Comparison of ENCODE assay signal across 15 cellular contexts in the genomic region with DNA sequence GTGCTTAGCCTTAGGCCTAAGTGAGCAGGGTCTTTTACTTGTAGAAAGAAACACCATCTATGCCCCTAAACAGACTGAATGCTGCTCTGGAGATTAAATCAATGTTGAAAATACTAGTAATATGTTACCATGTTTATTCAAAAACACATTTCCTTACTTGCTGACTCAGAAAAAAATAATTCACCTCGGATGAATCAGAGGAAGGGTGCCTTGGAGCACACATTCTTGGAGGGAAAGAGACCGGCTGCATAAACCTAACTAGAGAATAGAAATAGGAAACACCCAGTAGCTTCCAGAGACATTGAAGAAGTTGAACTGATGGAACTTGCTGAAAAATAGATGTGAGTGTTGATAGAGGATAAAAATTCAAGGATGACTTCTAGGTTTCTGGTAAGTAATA.
DNase-seq lines count a peak whose midpoint lies in the region; ATAC-seq and TF ChIP-seq lines count a peak whose summit lies in the region.
"Had no signal": no experiment of that assay in that cellular context is flagged by ENCODE, and none has a peak within 500 bp of the region (broad histone marks: within the 10 kb centered on the region; RNA-seq: fewer than 3 reads in every experiment).

No MANE protein-coding gene starts in this region.

- no peaks in the 10 kb centered on the region for H3K27me3 Mint-ChIP-seq in activated T-cell treated with anti-CD3 and anti-CD28 coated beads, Interleukin-2, amount 50 U/mL, for 72 hours (ENCODE audit: low read depth)
- no peaks in the 10 kb centered on the region for H3K27me3 Mint-ChIP-seq in effector memory CD8-positive, alpha-beta T cell
- H3K27me3 Mint-ChIP-seq: naive thymus-derived CD4-positive, alpha-beta T cell had no signal

- no peak overlapping the region for H3K27ac Mint-ChIP-seq in activated T-cell treated with anti-CD3 and anti-CD28 coated beads, Interleukin-2, amount 50 U/mL, for 72 hours
- no peak overlapping the region for H3K27ac Mint-ChIP-seq in effector memory CD8-positive, alpha-beta T cell
- H3K27ac Mint-ChIP-seq: naive thymus-derived CD4-positive, alpha-beta T cell; WTC11 had no signal

- H3K4me3 ChIP-seq in fibroblast of mammary gland (ENCODE audit: control insufficient read depth, low read depth, low read length) (no peak overlapping the region), skeletal muscle cell (ENCODE audit: low read depth, low read length) (no peak overlapping the region)
- H3K4me3 ChIP-seq: heart right ventricle had no signal

- no peaks in the 10 kb centered on the region for H3K36me3 Mint-ChIP-seq in activated T-cell treated with anti-CD3 and anti-CD28 coated beads, Interleukin-2, amount 50 U/mL, for 72 hours (ENCODE audit: insufficient read depth in 2 of 2)
- no peaks in the 10 kb centered on the region for H3K36me3 Mint-ChIP-seq in effector memory CD8-positive, alpha-beta T cell (ENCODE audit: insufficient read depth)
- H3K36me3 Mint-ChIP-seq: naive thymus-derived CD4-positive, alpha-beta T cell had no signal

- DNase-seq in GM04504 (ENCODE audit: low read depth) (peak; percentile 27), fibroblast of mammary gland (ENCODE audit: low read depth) (peak; percentile 86), skeletal muscle cell (ENCODE audit: low read depth) (peak; percentile 60), AG08395 (ENCODE audit: low spot score) (no peak)
- no peak for DNase-seq in activated T-cell treated with anti-CD3 and anti-CD28 coated beads, Interleukin-2, amount 50 U/mL, for 72 hours
- DNase-seq in effector memory CD8-positive, alpha-beta T cell = no peak
- DNase-seq in effector CD4-positive, alpha-beta T cell = no peak
- DNase-seq: heart right ventricle; naive thymus-derived CD4-positive, alpha-beta T cell; NCI-H1092 treated with DMSO at 0.1 percent for 48 hours; NCI-H226; stimulated activated naive CD8-positive, alpha-beta T cell treated with anti-CD3 and anti-CD28 coated beads, Interleukin-15, Interleukin-2, amounts not matched to agents 100 U/mL and 50 U/mL, for 24 hours had no signal

- no peaks in the 10 kb centered on the region for H3K4me1 Mint-ChIP-seq in activated T-cell treated with anti-CD3 and anti-CD28 coated beads, Interleukin-2, amount 50 U/mL, for 72 hours (ENCODE audit: low read depth)
- no peaks in the 10 kb centered on the region for H3K4me1 Mint-ChIP-seq in effector memory CD8-positive, alpha-beta T cell (ENCODE audit: low read depth in 2 of 2)
- H3K4me1 Mint-ChIP-seq: naive thymus-derived CD4-positive, alpha-beta T cell had no signal

- no peak overlapping the region for H3K4me3 Mint-ChIP-seq in activated T-cell treated with anti-CD3 and anti-CD28 coated beads, Interleukin-2, amount 50 U/mL, for 72 hours
- H3K4me3 Mint-ChIP-seq in effector memory CD8-positive, alpha-beta T cell = no peak overlapping the region
- H3K4me3 Mint-ChIP-seq: naive thymus-derived CD4-positive, alpha-beta T cell; WTC11 had no signal

- H3K9me3 Mint-ChIP-seq in activated T-cell treated with anti-CD3 and anti-CD28 coated beads, Interleukin-2, amount 50 U/mL, for 72 hours = peaks cover 4 to 7% of the 10 kb centered on the region in 2 donors
- peaks cover 0 to 8% of the 10 kb centered on the region in 2 donors for H3K9me3 Mint-ChIP-seq in effector memory CD8-positive, alpha-beta T cell

- ATAC-seq in SK-N-SH treated with all-trans-retinoic acid at 6 μM for 48 hours = peak; percentile 54; the same call in 2 of the 3 replicates
- no peak for ATAC-seq in activated T-cell treated with anti-CD3 and anti-CD28 coated beads, Interleukin-2, amount 50 U/mL, for 72 hours (replicated peaks in 1 of 2)
- no peak for ATAC-seq in effector memory CD8-positive, alpha-beta T cell (replicated peaks)
- ATAC-seq: heart right ventricle; left lobe of liver; naive thymus-derived CD4-positive, alpha-beta T cell; stimulated activated naive CD8-positive, alpha-beta T cell treated with anti-CD3 and anti-CD28 coated beads, Interleukin-15, Interleukin-2, amounts not matched to agents 100 U/mL and 50 U/mL, for 24 hours; WTC11 had no signal

- TF ChIP-seq CTCF in fibroblast of mammary gland (conservative IDR thresholded peaks at IDR 0.05; ENCODE audit: control insufficient read depth, insufficient read depth, low read depth, low read length) = no peak

TF ChIP-seq in SK-N-SH treated with all-trans-retinoic acid at 6 μM for 48 hours, 23 proteins besides CTCF, POLR2A, EP300 and RAD21:
- no peak for TF ChIP-seq ZC3H10 (CRISPR knock-in tag; IDR thresholded peaks at IDR 0.05)
- no peak for TF ChIP-seq ZNF8 (CRISPR knock-in tag; IDR thresholded peaks at IDR 0.05)
- no peak for TF ChIP-seq ZNF565 (CRISPR knock-in tag; conservative IDR thresholded peaks at IDR 0.05; ENCODE audit: low read depth)
- no peak for TF ChIP-seq PPARA (CRISPR knock-in tag; IDR thresholded peaks at IDR 0.05; ENCODE audit: borderline replicate concordance)
- TF ChIP-seq SNAI2 (CRISPR knock-in tag; IDR thresholded peaks at IDR 0.05) = no peak
- TF ChIP-seq RARB (CRISPR knock-in tag; IDR thresholded peaks at IDR 0.05) = no peak

Comparison
In these comparisons a context has a peak if more than half of its experiments do, and no peak if none do; other contexts are left out.
1. DNase-seq: peak in GM04504 (single experiment), fibroblast of mammary gland (single experiment) and skeletal muscle cell (single experiment); none in activated T-cell treated with anti-CD3 and anti-CD28 coated beads, Interleukin-2, amount 50 U/mL, for 72 hours (0 of 2), effector memory CD8-positive, alpha-beta T cell (0 of 3), AG08395 (single experiment) and effector CD4-positive, alpha-beta T cell (single experiment).